Comparison of ENCODE assay signal across 14 cellular contexts in the genomic region with DNA sequence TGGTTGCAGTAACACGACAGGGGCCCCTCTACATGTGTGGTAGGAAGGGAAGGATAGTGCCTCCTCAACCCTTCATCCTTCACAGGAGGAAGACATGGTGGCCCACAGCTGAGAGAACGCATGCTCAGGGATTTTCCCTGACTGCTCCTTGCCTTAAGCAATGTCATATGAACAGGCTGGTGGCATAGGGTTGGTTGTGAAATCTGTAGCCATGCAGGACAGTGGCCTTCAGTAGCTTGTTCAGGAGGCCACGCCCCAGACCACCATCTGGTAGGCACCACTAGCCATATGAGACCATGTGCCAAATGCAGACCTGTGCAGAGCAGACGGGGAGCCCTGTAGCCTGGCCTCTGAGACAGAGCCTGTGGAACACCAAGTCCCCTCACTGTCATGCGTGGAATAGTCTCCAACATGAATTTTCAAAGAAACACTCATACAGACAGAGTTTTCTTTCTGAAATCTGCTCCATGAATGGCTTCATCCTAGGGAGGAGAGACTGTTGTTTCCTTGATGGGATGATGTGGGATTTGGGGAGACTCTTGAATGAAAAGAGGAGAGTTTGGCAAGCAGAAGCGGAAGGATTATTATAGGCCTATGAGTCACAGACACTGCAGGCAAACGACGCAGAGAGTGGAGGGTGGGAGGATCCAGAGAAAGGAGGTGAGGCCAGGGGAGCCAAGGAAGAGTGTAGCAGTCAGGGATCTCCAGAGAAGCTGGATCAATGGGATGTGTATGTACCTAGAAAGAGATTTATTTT.
DNase-seq lines count a peak whose midpoint lies in the region; ATAC-seq, FAIRE-seq and TF ChIP-seq lines count a peak whose summit lies in the region.
"Had no signal": no experiment of that assay in that cellular context is flagged by ENCODE, and none has a peak within 500 bp of the region (broad histone marks: within the 10 kb centered on the region; RNA-seq: fewer than 3 reads in every experiment).

No MANE protein-coding gene starts in this region.

- no peak for FAIRE-seq in HepG2 (lab: Jason Lieb, UNC)

- in situ Hi-C loops in IMR-90 (cut with MboI; ENCODE audit: low sequenced_read_pairs) (loop anchor here (10.0 kb wide), 1 partner anchor 303 kb away; no protein-coding TSS in a partner anchor), HepG2 (cut with HindIII; ENCODE audit: extremely low pct_ligation_motif_present, low pct_unique_long_range_greater_than_20kb) (no loop called here)

- no peaks in the 10 kb centered on the region for H3K36me3 Mint-ChIP-seq in mesothelial cell of epicardium
- H3K36me3 Mint-ChIP-seq: CD8-positive, alpha-beta memory T cell; naive thymus-derived CD8-positive, alpha-beta T cell had no signal

- peaks cover 2% of the 10 kb centered on the region for H3K9me3 Mint-ChIP-seq in mesothelial cell of epicardium
- H3K9me3 Mint-ChIP-seq: activated naive CD4-positive, alpha-beta T cell treated with anti-CD3 and anti-CD28 coated beads for 36 hours; CD8-positive, alpha-beta memory T cell had no signal

- intact Hi-C loops in IMR-90 (cut with micrococcal nuclease) (loop anchor here (5.0 kb wide), 4 partner anchors 45 to 375 kb away; no protein-coding TSS in a partner anchor), HepG2 (cut with micrococcal nuclease; ENCODE audit: unreplicated experiment) (loop anchor here (5.0 kb wide), 1 partner anchor 115 kb away; no protein-coding TSS in a partner anchor)

- TF ChIP-seq POLR2A in IMR-90 (IDR thresholded peaks at IDR 0.05; ENCODE audit: low read depth, low read length) (no peak), HepG2 (IDR thresholded peaks at IDR 0.05; ENCODE audit: insufficient read depth in 1 of 2, low read depth in 2 of 2, low read length in 2 of 2) (no peak)

- DNase-seq in AG10803 (ENCODE audit: low read depth) (peak; percentile 54), IMR-90 (peak; percentile 65), astrocyte of the hippocampus (ENCODE audit: low read depth, low spot score) (peak; percentile 42), HepG2 (ENCODE audit: low spot score) (no peak), NCI-H774 (lab: John Stamatoyannopoulos, UW) (no peak), mesothelial cell of epicardium (ENCODE audit: low spot score in 2 of 2, unreplicated experiment in 2 of 2) (no peak)
- DNase-seq: activated naive CD4-positive, alpha-beta T cell treated with anti-CD3 and anti-CD28 coated beads for 36 hours; CD8-positive, alpha-beta memory T cell; effector CD4-positive, alpha-beta T cell; naive thymus-derived CD8-positive, alpha-beta T cell; NCI-H2081 treated with DMSO at 0.1 percent for 48 hours had no signal

- peak overlapping the region; percentile 34; the same call in 1 of the 2 replicates for H4K91ac ChIP-seq in IMR-90 (ENCODE audit: insufficient read depth, low read depth, low read length)

- 0 out of 2 replicates have a peak overlapping the region, but pooled peaks have one; percentile 17 for H3K14ac ChIP-seq in IMR-90 (replicated peaks; ENCODE audit: low read depth, low read length)

- TF ChIP-seq EP300 in HepG2 (IDR thresholded peaks at IDR 0.05; ENCODE audit: low read depth in 2 of 2, low read length in 2 of 2) (no peak), HepG2 (CRISPR knock-in tag; IDR thresholded peaks at IDR 0.05; ENCODE audit: borderline replicate concordance) (no peak)

- peak; percentile 65 for ATAC-seq in IMR-90 (ENCODE audit: low read depth)
- no peak for ATAC-seq in HepG2
- no peak for ATAC-seq in GM21381 (IDR thresholded peaks at IDR 0.05; ENCODE audit: unreplicated experiment)
- ATAC-seq in GM18517 (IDR thresholded peaks at IDR 0.05; ENCODE audit: unreplicated experiment) = no peak
- ATAC-seq: naive thymus-derived CD8-positive, alpha-beta T cell; Right ventricle myocardium inferior had no signal

- no peaks in the 10 kb centered on the region for H3K79me2 ChIP-seq in HepG2 (ENCODE audit: insufficient read depth, low read length)

- TF ChIP-seq RAD21 in IMR-90 (IDR thresholded peaks at IDR 0.05; ENCODE audit: low read length) (no peak), HepG2 (CRISPR knock-in tag; IDR thresholded peaks at IDR 0.05) (no peak)

- H2AK5ac ChIP-seq in IMR-90 (ENCODE audit: low read depth, low read length) = peak overlapping the region; percentile 62

- no peaks in the 10 kb centered on the region for H3K9me3 ChIP-seq in IMR-90 (ENCODE audit: control insufficient read depth, insufficient read depth, low read length)
- no peaks in the 10 kb centered on the region for H3K9me3 ChIP-seq in HepG2 (ENCODE audit: low read length)

- H3K79me1 ChIP-seq in IMR-90 (ENCODE audit: low read depth in 1 of 2, low read length in 2 of 2) = no peaks in the 10 kb centered on the region

- peak overlapping the region; percentile 50 for H2BK20ac ChIP-seq in IMR-90 (ENCODE audit: low read depth, low read length)

- peak overlapping the region; percentile 43 for H2BK5ac ChIP-seq in IMR-90 (ENCODE audit: low read depth, low read length, poor library complexity, severe bottlenecking)

- H3K23ac ChIP-seq in IMR-90 (ENCODE audit: low read depth, low read length) = no peak overlapping the region

- H3K56ac ChIP-seq in IMR-90 (ENCODE audit: extremely low read depth, insufficient read depth, low read length) = no peak overlapping the region

- H3K4ac ChIP-seq in IMR-90 (ENCODE audit: low read depth, low read length) = peak overlapping the region; percentile 44

- H3K27ac Mint-ChIP-seq in mesothelial cell of epicardium = no peak overlapping the region
- H3K27ac Mint-ChIP-seq: activated naive CD4-positive, alpha-beta T cell treated with anti-CD3 and anti-CD28 coated beads for 36 hours had no signal

- peak overlapping the region; percentile 35 to 42 for H4K8ac ChIP-seq in IMR-90 (ENCODE audit: low read depth in 2 of 2, low read length in 2 of 2)

- H3K27me3 Mint-ChIP-seq in mesothelial cell of epicardium (ENCODE audit: low read depth) = no peaks in the 10 kb centered on the region
- H3K27me3 Mint-ChIP-seq: naive thymus-derived CD8-positive, alpha-beta T cell had no signal

- TF ChIP-seq CTCF in AG10803 (conservative IDR thresholded peaks at IDR 0.05; ENCODE audit: low read length) (no peak), IMR-90 (conservative IDR thresholded peaks at IDR 0.05; ENCODE audit: low read depth, low read length) (no peak), HepG2 (CRISPR knock-in tag; IDR thresholded peaks at IDR 0.05) (no peak), mesothelial cell of epicardium (IDR thresholded peaks at IDR 0.05; ENCODE audit: unreplicated experiment) (no peak)

- peaks cover 6% of the 10 kb centered on the region; the same call in 1 of the 2 replicates for H3K4me1 ChIP-seq in IMR-90 (ENCODE audit: control insufficient read depth, insufficient read depth, low read length)
- no peaks in the 10 kb centered on the region for H3K4me1 ChIP-seq in HepG2 (ENCODE audit: insufficient read depth, low read length)

- H2BK15ac ChIP-seq in IMR-90 (ENCODE audit: low read depth, low read length) = peak overlapping the region; percentile 82; the same call in 2 of the 3 replicates

- H3K27ac ChIP-seq in IMR-90 (ENCODE audit: insufficient read depth, low read length) = no peak overlapping the region
- H3K27ac ChIP-seq in HepG2 (ENCODE audit: extremely low read length, insufficient read depth, low read length) = no peak overlapping the region

- no peak overlapping the region for H3K4me3 Mint-ChIP-seq in mesothelial cell of epicardium
- H3K4me3 Mint-ChIP-seq: activated naive CD4-positive, alpha-beta T cell treated with anti-CD3 and anti-CD28 coated beads for 36 hours; CD8-positive, alpha-beta memory T cell; naive thymus-derived CD8-positive, alpha-beta T cell had no signal

- H3K27me3 ChIP-seq in IMR-90 (ENCODE audit: control insufficient read depth, insufficient read depth, low read length) = no peaks in the 10 kb centered on the region
- H3K27me3 ChIP-seq in HepG2 (ENCODE audit: control insufficient read depth in 1 of 2, insufficient read depth in 2 of 2, low read length in 2 of 2) = no peaks in the 10 kb centered on the region

- peak overlapping the region; percentile 74 for H2AK9ac ChIP-seq in IMR-90 (replicated peaks; ENCODE audit: low read depth, low read length, poor library complexity)

- H2AFZ ChIP-seq in IMR-90 (replicated peaks; ENCODE audit: low read length, poor library complexity) = peak overlapping the region; percentile 76
- H2AFZ ChIP-seq in HepG2 (ENCODE audit: low read length) = no peak overlapping the region

- CTCF ChIA-PET in IMR-90 (lab: Yijun Ruan, JAX) (no interaction called here), HepG2 (lab: Yijun Ruan, JAX; ENCODE audit: low intra/inter-chr PET ratio, low total read pairs) (no interaction called here)

- no peak overlapping the region for H3K4me3 ChIP-seq in AG10803 (ENCODE audit: low read length)
- H3K4me3 ChIP-seq in IMR-90 (ENCODE audit: insufficient read depth, low read depth, low read length) = no peak overlapping the region
- H3K4me3 ChIP-seq in HepG2 (replicated peaks in 1 of 3; ENCODE audit: insufficient read depth in 1 of 3, low read depth in 2 of 3, low read length in 3 of 3) = no peak overlapping the region

- dilution Hi-C loops in IMR-90 (cut with HindIII; ENCODE audit: low sequenced_read_pairs, unreplicated experiment) = no loop called here

- POLR2A ChIA-PET in IMR-90 (lab: Charles Lee; ENCODE audit: unreplicated experiment) = no interaction called here
- POLR2A ChIA-PET in HepG2 (lab: Yijun Ruan, JAX) = no interaction called here

- H3K36me3 ChIP-seq in IMR-90 (ENCODE audit: control insufficient read depth, insufficient read depth, low read length) = no peaks in the 10 kb centered on the region
- no peaks in the 10 kb centered on the region for H3K36me3 ChIP-seq in HepG2 (replicated peaks in 1 of 2; ENCODE audit: control insufficient read depth in 1 of 2, insufficient read depth in 2 of 2, low read length in 2 of 2)

- H3K9me1 ChIP-seq in IMR-90 (ENCODE audit: insufficient read depth, low read length) = peaks cover 16% of the 10 kb centered on the region

- 0 out of 2 replicates have a peak overlapping the region, but pooled peaks have one; percentile 10 for H3K18ac ChIP-seq in IMR-90 (ENCODE audit: low read depth, low read length)

- H4K20me1 ChIP-seq in IMR-90 (ENCODE audit: insufficient read depth, low read length) (no peaks in the 10 kb centered on the region), HepG2 (ENCODE audit: insufficient read depth, low read length) (no peaks in the 10 kb centered on the region)

- WGBS in IMR-90 (ENCODE audit: extremely low coverage in 2 of 2, insufficient read length in 1 of 2), 2 experiments = 48% methylated on average over 3 of the region's 8 CpGs; no CpG with 5 or more reads in 1 of the 2 experiments
- 42% methylated on average over 8 of the region's 8 CpGs for WGBS in HepG2 (ENCODE audit: low lambda C conversion rate)

- H3K4me1 Mint-ChIP-seq in mesothelial cell of epicardium = peaks cover 2% of the 10 kb centered on the region
- H3K4me1 Mint-ChIP-seq: CD8-positive, alpha-beta memory T cell had no signal

- H3K9ac ChIP-seq in IMR-90 (ENCODE audit: low read depth, low read length) (no peak overlapping the region), HepG2 (ENCODE audit: insufficient read depth, low read depth, low read length) (no peak overlapping the region)

- peak overlapping the region; percentile 44; the same call in 1 of the 2 replicates for H2BK120ac ChIP-seq in IMR-90 (ENCODE audit: low read depth, low read length)

- H3K4me2 ChIP-seq in IMR-90 (ENCODE audit: low read depth, low read length) (no peak overlapping the region), HepG2 (ENCODE audit: low read depth, low read length) (no peak overlapping the region)

- BruUV-seq in IMR-90 (replicated peaks; lab: Mats Ljungman, UMichigan) (no TSS peak), HepG2 (replicated peaks; lab: Mats Ljungman, UMichigan) (no TSS peak)

- H4K5ac ChIP-seq in IMR-90 (ENCODE audit: low read depth, low read length) = no peak overlapping the region

Comparison
In these comparisons a context has a peak if more than half of its experiments do, and no peak if none do; other contexts are left out.
1. DNase-seq: peak in AG10803 (single experiment), IMR-90 (single experiment) and astrocyte of the hippocampus (single experiment); none in HepG2 (single experiment), NCI-H774 (single experiment) and mesothelial cell of epicardium (0 of 2).